Comparison of ENCODE assay signal across 8 cellular contexts in genomic region chr2:30686669-30687068, GRCh38.
"Had no signal": no experiment of that assay in that cellular context is flagged by ENCODE, and none has a peak within 500 bp of the region (broad histone marks: within the 10 kb centered on the region; RNA-seq: fewer than 3 reads in every experiment).

No MANE protein-coding gene starts in this region.

- ATAC-seq: natural killer cell treated with Interleukin-12 subunit alpha and Interleukin-12 subunit beta and Interleukin-15 and Interleukin-18, amount 100 ng/mL, for 72 hours had no signal

- DNase-seq: activated effector memory CD4-positive, alpha-beta T cell treated with Interleukin-2 at 50 U/mL for 16 hours; activated T-cell treated with anti-CD3 and anti-CD28 coated beads, Interleukin-2, amount 50 U/mL, for 1 hour; effector memory CD4-positive, alpha-beta T cell; mucosa of descending colon; stimulated activated CD4-positive, alpha-beta T cell treated with anti-CD3 and anti-CD28 coated beads, Interleukin-4, amount 100 ng/mL, for 24 hours; T-helper 9 cell; testis had no signal
